In the genomic region with DNA sequence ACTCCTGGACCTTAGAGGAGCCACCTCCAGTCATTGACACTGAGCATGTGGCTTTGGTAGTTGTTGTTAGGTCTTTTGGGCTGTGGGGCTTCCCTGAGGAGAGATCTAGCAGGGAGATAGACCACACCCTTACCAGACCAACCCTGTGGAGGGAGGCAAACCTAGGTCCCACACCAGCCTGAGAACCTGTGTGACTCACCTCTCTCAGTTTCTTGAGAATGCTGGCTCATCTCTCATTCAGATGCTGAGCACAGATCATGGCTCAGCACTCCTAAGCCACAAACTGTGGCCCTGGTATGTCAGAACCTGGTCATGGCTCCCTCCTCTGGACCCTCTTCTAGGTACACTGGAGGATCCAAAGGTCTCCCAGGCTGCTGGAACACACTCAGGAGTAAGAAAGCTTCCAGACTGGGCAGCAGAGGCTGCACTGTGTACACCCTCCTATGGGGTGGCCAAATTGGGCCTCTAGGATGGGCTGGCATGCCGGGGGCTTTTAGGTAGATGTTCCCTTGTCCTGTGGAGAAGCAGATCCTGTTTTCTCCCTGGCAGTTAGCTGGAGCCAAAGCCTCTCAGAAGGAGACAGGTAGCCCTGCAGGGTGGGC, we compare ENCODE assay signal across 23 cellular contexts.
DNase-seq lines count a peak whose midpoint lies in the region; ATAC-seq, FAIRE-seq and TF ChIP-seq lines count a peak whose summit lies in the region.
"Had no signal": no experiment of that assay in that cellular context is flagged by ENCODE, and none has a peak within 500 bp of the region (broad histone marks: within the 10 kb centered on the region; RNA-seq: fewer than 3 reads in every experiment).

No MANE protein-coding gene starts in this region.

- intact Hi-C loops in kidney (cut with DNase I) (no loop called here), upper lobe of right lung (cut with DNase I) (no loop called here)

- no peaks in the 10 kb centered on the region for H3K36me3 ChIP-seq in kidney (ENCODE audit: control insufficient read depth in 1 of 2, insufficient read depth in 2 of 2, low read length in 2 of 2)
- no peaks in the 10 kb centered on the region for H3K36me3 ChIP-seq in upper lobe of right lung
- H3K36me3 ChIP-seq: BLaER1, HAP-1 had no signal

- TF ChIP-seq CTCF in epithelial cell of esophagus (IDR thresholded peaks at IDR 0.05; ENCODE audit: insufficient read depth, low read depth, low read length, missing control alignments), result no peak
- no peak for TF ChIP-seq CTCF in kidney (IDR thresholded peaks at IDR 0.05; ENCODE audit: borderline replicate concordance, extremely low read depth, insufficient read depth)
- TF ChIP-seq CTCF in upper lobe of right lung (IDR thresholded peaks at IDR 0.05), result no peak

- DNase-seq in OCI-M1 (lab: John Stamatoyannopoulos, UW), result peak; percentile 11
- peak; percentile 9 for DNase-seq in epithelial cell of esophagus (ENCODE audit: low read depth)
- peak; percentile 39 for DNase-seq in kidney
- peak; percentile 35 for DNase-seq in upper lobe of right lung
- no peak for DNase-seq in ecto neural progenitor cell (ENCODE audit: low spot score)
- no peak for DNase-seq in COLO829 (ENCODE audit: low spot score)
- no peak for DNase-seq in AG20443 (ENCODE audit: low spot score)
- no peak for DNase-seq in stimulated activated naive CD8-positive, alpha-beta T cell treated with anti-CD3 and anti-CD28 coated beads, Interleukin-15, amount 100 ng/mL, for 72 hours
- DNase-seq: CD4-positive, CD25-positive, alpha-beta regulatory T cell; CD8-positive, alpha-beta T cell; DMS 273 treated with DMSO at 0.1 percent for 48 hours; DMS79; EL; GDM1; GOT3; HFFc6 had no signal

- H3K9me3 Mint-ChIP-seq in stimulated activated naive CD8-positive, alpha-beta T cell treated with anti-CD3 and anti-CD28 coated beads, Interleukin-15, amount 100 ng/mL, for 72 hours, result peaks cover 15 to 57% of the 10 kb centered on the region in 2 donors

- H3K27me3 ChIP-seq in upper lobe of right lung, result no peaks in the 10 kb centered on the region
- H3K27me3 ChIP-seq: BLaER1 had no signal

- H3K4me1 Mint-ChIP-seq in stimulated activated naive CD8-positive, alpha-beta T cell treated with anti-CD3 and anti-CD28 coated beads, Interleukin-15, amount 100 ng/mL, for 72 hours, result no peaks in the 10 kb centered on the region
- H3K4me1 Mint-ChIP-seq: B cell; CD4-positive, CD25-positive, alpha-beta regulatory T cell had no signal

- H3K4me1 ChIP-seq in kidney (ENCODE audit: control insufficient read depth in 1 of 2, insufficient read depth in 1 of 2, low read depth in 1 of 2, low read length in 2 of 2), result no peaks in the 10 kb centered on the region
- no peaks in the 10 kb centered on the region for H3K4me1 ChIP-seq in upper lobe of right lung
- H3K4me1 ChIP-seq: BLaER1, HAP-1 had no signal

- H3K4me3 Mint-ChIP-seq in stimulated activated naive CD8-positive, alpha-beta T cell treated with anti-CD3 and anti-CD28 coated beads, Interleukin-15, amount 100 ng/mL, for 72 hours, result no peak overlapping the region
- H3K4me3 Mint-ChIP-seq: B cell; CD4-positive, CD25-positive, alpha-beta regulatory T cell; CD8-positive, alpha-beta T cell; HFFc6 had no signal

- H3K27ac Mint-ChIP-seq in stimulated activated naive CD8-positive, alpha-beta T cell treated with anti-CD3 and anti-CD28 coated beads, Interleukin-15, amount 100 ng/mL, for 72 hours, result no peak overlapping the region
- H3K27ac Mint-ChIP-seq: B cell; CD4-positive, CD25-positive, alpha-beta regulatory T cell; CD8-positive, alpha-beta T cell; HFFc6 had no signal

- no peak overlapping the region for H3K9ac ChIP-seq in kidney (ENCODE audit: low read length in 2 of 2)
- H3K9ac ChIP-seq: BLaER1 had no signal

- H3K27ac ChIP-seq in kidney (ENCODE audit: low read depth in 2 of 2, low read length in 2 of 2), result no peak overlapping the region
- no peak overlapping the region for H3K27ac ChIP-seq in upper lobe of right lung
- H3K27ac ChIP-seq: BLaER1, C4-2B had no signal

- no peak for FAIRE-seq in kidney (lab: Jason Lieb, UNC)
- FAIRE-seq: D721Med, GM12878, H54 had no signal

- H3K4me3 ChIP-seq in epithelial cell of esophagus (ENCODE audit: low read length), result no peak overlapping the region
- no peak overlapping the region for H3K4me3 ChIP-seq in kidney (ENCODE audit: low read length in 2 of 2)
- H3K4me3 ChIP-seq in upper lobe of right lung, result no peak overlapping the region
- H3K4me3 ChIP-seq: BLaER1, GM12878, HAP-1 had no signal

- no peak for ATAC-seq in upper lobe of right lung
- no peak for ATAC-seq in stimulated activated naive CD8-positive, alpha-beta T cell treated with anti-CD3 and anti-CD28 coated beads, Interleukin-15, amount 100 ng/mL, for 72 hours
- ATAC-seq: CD8-positive, alpha-beta T cell; GM12878 had no signal

- H3K27me3 Mint-ChIP-seq in stimulated activated naive CD8-positive, alpha-beta T cell treated with anti-CD3 and anti-CD28 coated beads, Interleukin-15, amount 100 ng/mL, for 72 hours, result no peaks in the 10 kb centered on the region
- H3K27me3 Mint-ChIP-seq: B cell; CD4-positive, CD25-positive, alpha-beta regulatory T cell had no signal

- H3K9me3 ChIP-seq in kidney (ENCODE audit: control insufficient read depth in 1 of 2, low read length in 2 of 2) (peaks cover 0 to 2% of the 10 kb centered on the region in 2 donors), upper lobe of right lung (no peaks in the 10 kb centered on the region)
- H3K9me3 ChIP-seq: BLaER1, HAP-1 had no signal

Comparison
In these comparisons a context has a peak if more than half of its experiments do, and no peak if none do; other contexts are left out.
1. DNase-seq: peak in OCI-M1 (single experiment), epithelial cell of esophagus (single experiment), kidney (single experiment) and upper lobe of right lung (single experiment); none in ecto neural progenitor cell (single experiment), COLO829 (single experiment), AG20443 (single experiment) and stimulated activated naive CD8-positive, alpha-beta T cell treated with anti-CD3 and anti-CD28 coated beads, Interleukin-15, amount 100 ng/mL, for 72 hours (0 of 2).